Comparison of ENCODE assay signal across 12 cellular contexts in genomic region chr15:74724570-74725240, GRCh38. TPM values are rescaled to one million over a fixed set of nuclear protein-coding genes. Genes with fewer than 3 reads are reported as not detected.
A peak's percentile ranks its signal among the peaks of the same experiment; 100 is the strongest.
DNase-seq lines count a peak whose midpoint lies in the region; ATAC-seq and TF ChIP-seq lines count a peak whose summit lies in the region.
"Had no signal": no experiment of that assay in that cellular context is flagged by ENCODE, and none has a peak within 500 bp of the region (broad histone marks: within the 10 kb centered on the region; RNA-seq: fewer than 3 reads in every experiment).

No MANE protein-coding gene starts in this region.

- no peak for DNase-seq in activated CD4-positive, alpha-beta T cell treated with anti-CD3 and anti-CD28 coated beads, Interleukin-2, amount 10 ng/mL, durations not matched to agents 24 days and 14 days
- DNase-seq in activated CD4-positive, alpha-beta T cell treated with anti-CD3 and anti-CD28 coated beads for 48 hours, result no peak
- no peak for DNase-seq in central memory CD8-positive, alpha-beta T cell (ENCODE audit: low spot score in 2 of 2)
- DNase-seq in neural progenitor cell (ENCODE audit: low spot score) (no peak), KBM-7 (no peak), hepatic stellate cell (ENCODE audit: low spot score) (no peak), NCI-H2227 treated with DMSO at 0.1 percent for 48 hours (lab: John Stamatoyannopoulos, UW) (no peak)

- H3K9ac ChIP-seq in neural progenitor cell, result no peak overlapping the region

- H3K27ac ChIP-seq in neural progenitor cell, result no peak overlapping the region
- H3K27ac ChIP-seq: Peyer's patch had no signal

- peaks cover 50% of the 10 kb centered on the region for H3K27me3 ChIP-seq in neural progenitor cell
- H3K27me3 ChIP-seq: Peyer's patch, upper lobe of left lung had no signal

- H3K4me2 ChIP-seq in neural progenitor cell, result no peak overlapping the region

- no peaks in the 10 kb centered on the region for H4K20me1 ChIP-seq in neural progenitor cell (ENCODE audit: low read depth)

- H3F3A ChIP-seq in neural progenitor cell (ENCODE audit: low read depth), result peaks cover 12% of the 10 kb centered on the region

- no peaks in the 10 kb centered on the region for H3K9me3 ChIP-seq in neural progenitor cell (ENCODE audit: low read depth)
- H3K9me3 ChIP-seq: upper lobe of left lung had no signal

- H3K27me3 Mint-ChIP-seq in activated CD4-positive, alpha-beta T cell treated with anti-CD3 and anti-CD28 coated beads, Interleukin-2, amount 10 ng/mL, durations not matched to agents 24 days and 14 days, result peaks cover 25% of the 10 kb centered on the region
- H3K27me3 Mint-ChIP-seq in IgD-negative memory B cell, result peaks cover 13% of the 10 kb centered on the region
- peaks cover 16% of the 10 kb centered on the region for H3K27me3 Mint-ChIP-seq in central memory CD8-positive, alpha-beta T cell
- H3K27me3 Mint-ChIP-seq in neural progenitor cell (ENCODE audit: insufficient read depth, low read depth), result peaks cover 19% of the 10 kb centered on the region

- peak overlapping the region; percentile 76 for H3K4me3 Mint-ChIP-seq in activated CD4-positive, alpha-beta T cell treated with anti-CD3 and anti-CD28 coated beads, Interleukin-2, amount 10 ng/mL, durations not matched to agents 24 days and 14 days
- peak overlapping the region; percentile 61 to 83 (median 72) for H3K4me3 Mint-ChIP-seq in IgD-negative memory B cell
- H3K4me3 Mint-ChIP-seq in central memory CD8-positive, alpha-beta T cell, result peak overlapping the region; percentile 79
- peak overlapping the region; percentile 77 for H3K4me3 Mint-ChIP-seq in neural progenitor cell

- peaks cover 9% of the 10 kb centered on the region for H3K4me1 Mint-ChIP-seq in activated CD4-positive, alpha-beta T cell treated with anti-CD3 and anti-CD28 coated beads, Interleukin-2, amount 10 ng/mL, durations not matched to agents 24 days and 14 days
- H3K4me1 Mint-ChIP-seq in IgD-negative memory B cell, result peaks cover 0 to 6% (median 2%) of the 10 kb centered on the region in 3 donors
- H3K4me1 Mint-ChIP-seq in central memory CD8-positive, alpha-beta T cell, result peaks cover 11% of the 10 kb centered on the region
- H3K4me1 Mint-ChIP-seq in neural progenitor cell, result peaks cover 9% of the 10 kb centered on the region

- H3K4me3 ChIP-seq in neural progenitor cell, result no peak overlapping the region

- no peaks in the 10 kb centered on the region for H3K4me1 ChIP-seq in neural progenitor cell

- H3K9me3 Mint-ChIP-seq in activated CD4-positive, alpha-beta T cell treated with anti-CD3 and anti-CD28 coated beads, Interleukin-2, amount 10 ng/mL, durations not matched to agents 24 days and 14 days, result no peaks in the 10 kb centered on the region
- H3K9me3 Mint-ChIP-seq in IgD-negative memory B cell (peaks cover 0 to 2% (median 0%) of the 10 kb centered on the region in 3 donors), neural progenitor cell (peaks cover 5% of the 10 kb centered on the region)
- no peaks in the 10 kb centered on the region for H3K9me3 Mint-ChIP-seq in central memory CD8-positive, alpha-beta T cell

- ATAC-seq in central memory CD8-positive, alpha-beta T cell (replicated peaks; ENCODE audit: extremely low read depth, poor library complexity, severe bottlenecking), result no peak

- intact Hi-C loops in activated CD4-positive, alpha-beta T cell treated with anti-CD3 and anti-CD28 coated beads, Interleukin-2, amount 10 ng/mL, durations not matched to agents 24 days and 14 days (cut with micrococcal nuclease), result loop anchor here (2.0 kb wide), 1 partner anchor 30 kb away; no protein-coding TSS in a partner anchor

- H3K36me3 Mint-ChIP-seq in activated CD4-positive, alpha-beta T cell treated with anti-CD3 and anti-CD28 coated beads, Interleukin-2, amount 10 ng/mL, durations not matched to agents 24 days and 14 days (ENCODE audit: low read depth), result no peaks in the 10 kb centered on the region
- H3K36me3 Mint-ChIP-seq in IgD-negative memory B cell (no peaks in the 10 kb centered on the region), neural progenitor cell (no peaks in the 10 kb centered on the region)
- H3K36me3 Mint-ChIP-seq in central memory CD8-positive, alpha-beta T cell (ENCODE audit: insufficient read depth), result peaks cover 5% of the 10 kb centered on the region

- in situ Hi-C loops in KBM-7 (cut with MboI; ENCODE audit: low pct_unique_long_range_greater_than_20kb, low sequenced_read_pairs), result no loop called here

- no peaks in the 10 kb centered on the region for H3K36me3 ChIP-seq in neural progenitor cell
- H3K36me3 ChIP-seq: Peyer's patch, upper lobe of left lung had no signal

- H3K27ac Mint-ChIP-seq in activated CD4-positive, alpha-beta T cell treated with anti-CD3 and anti-CD28 coated beads, Interleukin-2, amount 10 ng/mL, durations not matched to agents 24 days and 14 days, result no peak overlapping the region
- H3K27ac Mint-ChIP-seq in IgD-negative memory B cell (peak overlapping the region in 1 of 3 donors; percentile 70), neural progenitor cell (no peak overlapping the region)
- H3K27ac Mint-ChIP-seq in central memory CD8-positive, alpha-beta T cell (ENCODE audit: low read depth), result no peak overlapping the region

- TF ChIP-seq CTCF in neural progenitor cell (IDR thresholded peaks at IDR 0.05), result no peak

- H2AFZ ChIP-seq in neural progenitor cell (replicated peaks), result no peak overlapping the region

- H3K79me2 ChIP-seq in neural progenitor cell (ENCODE audit: low read depth), result no peaks in the 10 kb centered on the region

RNA-seq across cellular contexts. Expression of gene CYP1A1, which starts 0.6 kb away (rescaled TPM):
- 0.31 and 0.42 TPM in 2 replicates for total RNA-seq in activated CD4-positive, alpha-beta T cell treated with anti-CD3 and anti-CD28 coated beads, Interleukin-2, amount 10 ng/mL, durations not matched to agents 24 days and 14 days
- polyA plus RNA-seq in IgD-negative memory B cell, result not detected
- total RNA-seq in neural progenitor cell (ENCODE audit: low replicate concordance), result 0.15 TPM in 1 of 2 replicates, not detected in the other

RNA-seq across cellular contexts. Expression of gene CYP1A2, which starts 23.9 kb away (rescaled TPM):
- not detected in 2 replicates for total RNA-seq in activated CD4-positive, alpha-beta T cell treated with anti-CD3 and anti-CD28 coated beads, Interleukin-2, amount 10 ng/mL, durations not matched to agents 24 days and 14 days
- not detected for polyA plus RNA-seq in IgD-negative memory B cell
- not detected in 2 replicates for total RNA-seq in neural progenitor cell (ENCODE audit: low replicate concordance)
- total RNA-seq: activated CD8-positive, alpha-beta memory T cell treated with anti-CD3 and anti-CD28 coated beads for 36 hours; lung microvascular endothelial cell; Peyer's patch had no signal

RNA-seq across cellular contexts. Expression of gene EDC3, which starts 28.9 kb away (rescaled TPM):
- total RNA-seq in activated CD4-positive, alpha-beta T cell treated with anti-CD3 and anti-CD28 coated beads, Interleukin-2, amount 10 ng/mL, durations not matched to agents 24 days and 14 days, result 45.7 and 50.2 TPM in 2 replicates
- polyA plus RNA-seq in IgD-negative memory B cell, result 18.5 TPM
- 16.6 and 24.4 TPM in 2 replicates for total RNA-seq in neural progenitor cell (ENCODE audit: low replicate concordance)

RNA-seq across cellular contexts. Expression of gene CSK, which starts 57.2 kb away (rescaled TPM):
- total RNA-seq in activated CD4-positive, alpha-beta T cell treated with anti-CD3 and anti-CD28 coated beads, Interleukin-2, amount 10 ng/mL, durations not matched to agents 24 days and 14 days, result 332 and 340 TPM in 2 replicates
- 214 TPM for polyA plus RNA-seq in IgD-negative memory B cell
- 18.3 and 25.4 TPM in 2 replicates for total RNA-seq in neural progenitor cell (ENCODE audit: low replicate concordance)
